In the genomic region with DNA sequence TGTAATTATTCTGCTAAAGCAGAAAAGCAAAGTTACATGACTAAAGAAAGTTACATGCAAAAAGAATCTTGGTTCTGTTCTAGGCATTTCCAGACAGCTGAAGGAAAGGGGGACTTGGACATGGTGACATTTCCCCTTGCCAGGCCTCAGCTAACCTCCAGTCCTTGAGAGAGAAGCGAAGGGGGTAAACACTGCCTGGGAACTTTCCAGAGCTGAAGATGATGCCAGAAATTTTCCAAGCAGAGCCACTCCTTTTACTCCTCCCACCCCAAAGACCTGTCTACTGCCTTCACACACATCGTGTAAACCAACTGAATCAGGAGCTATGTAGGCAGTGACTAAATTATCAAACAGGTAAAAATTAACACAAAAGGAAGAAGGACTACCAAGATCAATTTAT, we compare ENCODE assay signal across 9 cellular contexts. TPM values are rescaled to one million over a fixed set of nuclear protein-coding genes. Genes with fewer than 3 reads are reported as not detected.
DNase-seq lines count a peak whose midpoint lies in the region; ATAC-seq and TF ChIP-seq lines count a peak whose summit lies in the region.
"Had no signal": no experiment of that assay in that cellular context is flagged by ENCODE, and none has a peak within 500 bp of the region (broad histone marks: within the 10 kb centered on the region; RNA-seq: fewer than 3 reads in every experiment).

No MANE protein-coding gene starts in this region.

- intact Hi-C loops in Right ventricle myocardium superior (cut with DNase I) (no loop called here), Right ventricle myocardium inferior (cut with DNase I) (loop anchor here (10.0 kb wide), 1 partner anchor 226 kb away; no protein-coding TSS in a partner anchor), testis (cut with DNase I; ENCODE audit: low total_unique reads) (no loop called here)

- H3K9me3 Mint-ChIP-seq in activated T-helper 17 cell treated with anti-CD3 and anti-CD28 coated beads, Interleukin-2, amount 50 U/mL, for 72 hours, result no peaks in the 10 kb centered on the region

- H3K36me3 ChIP-seq in hepatocyte (replicated peaks; ENCODE audit: insufficient read depth, low read depth), result no peaks in the 10 kb centered on the region
- H3K36me3 ChIP-seq in testis (ENCODE audit: low read depth, missing control alignments), result no peaks in the 10 kb centered on the region

- H2AFZ ChIP-seq in hepatocyte, result no peak overlapping the region

- H3K27me3 ChIP-seq in hepatocyte (peaks cover 10% of the 10 kb centered on the region), testis (no peaks in the 10 kb centered on the region)

- H3K36me3 Mint-ChIP-seq in activated T-helper 17 cell treated with anti-CD3 and anti-CD28 coated beads, Interleukin-2, amount 50 U/mL, for 72 hours (ENCODE audit: low read depth), result no peaks in the 10 kb centered on the region

- no peak for DNase-seq in Right ventricle myocardium superior
- DNase-seq in Right ventricle myocardium inferior (ENCODE audit: missing footprints), result no peak
- peak; percentile 26 for DNase-seq in NCI-H69 (lab: John Stamatoyannopoulos, UW)
- no peak for DNase-seq in hepatocyte (ENCODE audit: low spot score)
- peak; percentile 66 for DNase-seq in testis
- no peak for DNase-seq in NK-92 treated with Interleukin-12 subunit alpha and Interleukin-12 subunit beta, amount 100 ng/mL, for 24 hours (lab: John Stamatoyannopoulos, UW)
- no peak for DNase-seq in NCI-H128 (lab: John Stamatoyannopoulos, UW; ENCODE audit: unreplicated experiment)
- DNase-seq: NCI-H1930 had no signal

- no peaks in the 10 kb centered on the region for H3K9me2 ChIP-seq in hepatocyte (replicated peaks; ENCODE audit: insufficient read depth)

- H3K4me1 ChIP-seq in hepatocyte (ENCODE audit: insufficient read depth) (peaks cover 12% of the 10 kb centered on the region), testis (peaks cover 35% of the 10 kb centered on the region)

- no peak for TF ChIP-seq POLR2A in testis (IDR thresholded peaks at IDR 0.05)

- H3K79me2 ChIP-seq in hepatocyte, result peaks cover 27% of the 10 kb centered on the region

- ATAC-seq in Right ventricle myocardium superior (ENCODE audit: poor library complexity) (peak; percentile 46), Right ventricle myocardium inferior (no peak)
- ATAC-seq in activated T-helper 17 cell treated with anti-CD3 and anti-CD28 coated beads, Interleukin-2, amount 50 U/mL, for 72 hours (replicated peaks), result no peak

- WGBS in hepatocyte (ENCODE audit: low lambda C conversion rate, missing lambda C conversion rate), result 43% methylated on average over 2 of the region's 2 CpGs
- 23 to 39% methylated on average over 2 of the region's 2 CpGs for WGBS in testis, 2 donors

- H3K4me2 ChIP-seq in hepatocyte, result peak overlapping the region; percentile 17

- H3K27ac Mint-ChIP-seq in activated T-helper 17 cell treated with anti-CD3 and anti-CD28 coated beads, Interleukin-2, amount 50 U/mL, for 72 hours, result no peak overlapping the region

- TF ChIP-seq CTCF in hepatocyte (IDR thresholded peaks at IDR 0.05; ENCODE audit: poor library complexity) (no peak), testis (IDR thresholded peaks at IDR 0.05) (no peak)

- H3K9me3 ChIP-seq in hepatocyte (ENCODE audit: low read depth) (no peaks in the 10 kb centered on the region), testis (no peaks in the 10 kb centered on the region)

- peaks cover 31% of the 10 kb centered on the region for H4K20me1 ChIP-seq in hepatocyte (ENCODE audit: insufficient read depth, poor library complexity, severe bottlenecking)

- H3K4me3 ChIP-seq in hepatocyte, result no peak overlapping the region
- no peak overlapping the region for H3K4me3 ChIP-seq in testis

- no peak overlapping the region for H3K4me3 Mint-ChIP-seq in activated T-helper 17 cell treated with anti-CD3 and anti-CD28 coated beads, Interleukin-2, amount 50 U/mL, for 72 hours

- H3K27me3 Mint-ChIP-seq in activated T-helper 17 cell treated with anti-CD3 and anti-CD28 coated beads, Interleukin-2, amount 50 U/mL, for 72 hours, result peaks cover 10% of the 10 kb centered on the region

- H3K27ac ChIP-seq in hepatocyte (no peak overlapping the region), testis (peak overlapping the region; percentile 29 to 53)

- no peaks in the 10 kb centered on the region for H3K4me1 Mint-ChIP-seq in activated T-helper 17 cell treated with anti-CD3 and anti-CD28 coated beads, Interleukin-2, amount 50 U/mL, for 72 hours

RNA-seq across cellular contexts. Expression of gene MEX3B, which starts 5.4 kb away (rescaled TPM):
- total RNA-seq in Right ventricle myocardium superior (3.5 TPM), Right ventricle myocardium inferior (4.0 TPM), hepatocyte (6.9 and 10.0 TPM in 2 replicates), testis (100 to 1,000 TPM in 1 of 2 donors, 10 to 100 TPM in 1; 82.1 to 109 TPM)
- polyA plus RNA-seq in hepatocyte (2.6 and 4.8 TPM in 2 replicates), testis (ENCODE audit: insufficient read depth, low read depth, low replicate concordance) (55.3 TPM)
- 1 to 10 TPM in 1 of 2 donors, under 1 TPM in 1; 0.54 to 1.4 TPM for total RNA-seq in activated T-helper 17 cell treated with anti-CD3 and anti-CD28 coated beads, Interleukin-2, amount 50 U/mL, for 72 hours

Comparison
In these comparisons a context has a peak if more than half of its experiments do, and no peak if none do; other contexts are left out.
1. DNase-seq: peak in NCI-H69 (single experiment) and testis (single experiment); none in Right ventricle myocardium superior (single experiment), Right ventricle myocardium inferior (single experiment), hepatocyte (single experiment), NK-92 treated with Interleukin-12 subunit alpha and Interleukin-12 subunit beta, amount 100 ng/mL, for 24 hours (single experiment) and NCI-H128 (single experiment).